ENCODE assay signal across 7 cellular contexts in genomic region chr2:133525090-133525489, GRCh38. TPM values are rescaled to one million over a fixed set of nuclear protein-coding genes. Genes with fewer than 3 reads are reported as not detected.
"Had no signal": no experiment of that assay in that cellular context is flagged by ENCODE, and none has a peak within 500 bp of the region (broad histone marks: within the 10 kb centered on the region; RNA-seq: fewer than 3 reads in every experiment).

No MANE protein-coding gene starts in this region.

- H3K4me3 Mint-ChIP-seq: GM23338, H9 had no signal

- H3K4me3 ChIP-seq: GM23338, K562 had no signal

- H3K9me3 Mint-ChIP-seq: GM23338, H9 had no signal

- DNase-seq: H9, HCEC 1CT, KG1 had no signal

- H3K27ac ChIP-seq: HL-60 had no signal

- H3K27ac Mint-ChIP-seq: GM23338, H9 had no signal

RNA-seq across cellular contexts. Expression of gene NCKAP5, which starts 43.2 kb away (rescaled TPM):
- total RNA-seq: HepG2, K562 had no signal
- polyA plus RNA-seq: K562 had no signal
